35 cellular contexts compared by ENCODE assay signal in the genomic region with DNA sequence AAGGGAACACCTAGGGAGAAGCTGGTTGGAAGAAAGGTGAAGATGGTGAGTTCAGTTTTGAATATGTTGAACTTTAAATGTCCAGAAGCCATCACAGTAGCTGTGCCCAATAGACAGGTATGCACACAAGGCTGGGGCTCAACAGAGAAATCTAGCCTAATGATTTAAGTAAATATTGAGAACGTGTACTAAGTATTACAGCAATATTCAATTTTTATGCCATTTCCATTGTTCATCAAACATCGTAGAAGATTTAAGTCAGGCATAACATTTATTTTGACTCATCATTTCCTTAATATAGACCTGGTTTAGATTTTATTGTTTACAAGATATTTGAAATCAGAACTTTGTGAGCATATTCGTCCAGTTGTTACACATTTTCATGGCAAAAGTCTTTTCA.
"Had no signal": no experiment of that assay in that cellular context is flagged by ENCODE, and none has a peak within 500 bp of the region (broad histone marks: within the 10 kb centered on the region; RNA-seq: fewer than 3 reads in every experiment).

No MANE protein-coding gene starts in this region.

- DNase-seq: activated B cell treated with CpG ODN at 0.5 μM for 24 hours; activated CD4-positive, alpha-beta memory T cell treated with anti-CD3 and anti-CD28 coated beads for 36 hours; activated CD4-positive, alpha-beta T cell treated with anti-CD3 and anti-CD28 coated beads for 4 hours; activated CD4-positive, alpha-beta T cell treated with anti-CD3 and anti-CD28 coated beads, Interleukin-2, amount 10 ng/mL, durations not matched to agents 24 days and 14 days; activated CD4-positive, alpha-beta T cell treated with anti-CD3 and anti-CD28 coated beads, Interleukin-2, amount 50 U/mL, for 1 hour; activated CD4-positive, alpha-beta T cell treated with anti-CD3 and anti-CD28 coated beads, Interleukin-2, amount 50 U/mL, for 4 hours; activated CD4-positive, CD25-positive, alpha-beta regulatory T cell treated with anti-CD3 and anti-CD28 coated beads, Interleukin-2, amount 50 U/mL, for 72 hours; activated CD8-positive, alpha-beta memory T cell treated with anti-CD3 and anti-CD28 coated beads for 24 hours; activated CD8-positive, alpha-beta memory T cell treated with anti-CD3 and anti-CD28 coated beads, Interleukin-2, amount 10 ng/mL, durations not matched to agents 7 days and 5 days; activated CD8-positive, alpha-beta memory T cell treated with anti-CD3 and anti-CD28 coated beads, Interleukin-2, amount 50 U/mL, for 48 hours; activated CD8-positive, alpha-beta T cell treated with anti-CD3 and anti-CD28 coated beads, Interleukin-2, amount 10 ng/mL, durations not matched to agents 7 days and 5 days; activated effector memory CD4-positive, alpha-beta T cell treated with Interleukin-2 at 50 U/mL for 16 hours; activated gamma-delta T cell; activated naive CD4-positive, alpha-beta T cell treated with anti-CD3 and anti-CD28 coated beads for 36 hours; activated naive CD4-positive, alpha-beta T cell treated with anti-CD3 and anti-CD28 coated beads, Interleukin-2, amount 50 U/mL, for 16 hours; activated naive CD8-positive, alpha-beta T cell treated with anti-CD3 and anti-CD28 coated beads for 36 hours; activated T-cell treated with anti-CD3 and anti-CD28 coated beads, Interleukin-2, amount 50 U/mL, for 24 hours; activated T-cell treated with anti-CD3 and anti-CD28 coated beads, Interleukin-2, amount 50 U/mL, for 48 hours; adrenal gland; amniotic stem cell; aorta; body of pancreas; brain microvascular endothelial cell; central memory CD4-positive, alpha-beta T cell; T-helper 1 cell; T-helper 2 cell; T-helper 9 cell had no signal

- H3K27ac ChIP-seq: adrenal gland, body of pancreas, brain microvascular endothelial cell, breast epithelium, VCaP had no signal

- FAIRE-seq: astrocyte, TTC549 had no signal

- H3K4me3 Mint-ChIP-seq: activated B cell treated with CpG ODN at 0.5 μM for 24 hours; activated CD4-positive, alpha-beta memory T cell treated with anti-CD3 and anti-CD28 coated beads for 36 hours; activated CD4-positive, alpha-beta T cell treated with anti-CD3 and anti-CD28 coated beads, Interleukin-2, amount 10 ng/mL, durations not matched to agents 24 days and 14 days; activated CD8-positive, alpha-beta memory T cell treated with anti-CD3 and anti-CD28 coated beads, Interleukin-2, amount 10 ng/mL, durations not matched to agents 7 days and 5 days; activated CD8-positive, alpha-beta T cell treated with anti-CD3 and anti-CD28 coated beads, Interleukin-2, amount 10 ng/mL, durations not matched to agents 7 days and 5 days; activated naive CD4-positive, alpha-beta T cell treated with anti-CD3 and anti-CD28 coated beads for 36 hours; activated naive CD8-positive, alpha-beta T cell treated with anti-CD3 and anti-CD28 coated beads for 36 hours; activated T-cell treated with anti-CD3 and anti-CD28 coated beads, Interleukin-2, amount 50 U/mL, for 24 hours; T-helper 1 cell treated with Interleukin-12 subunit alpha and Interleukin-12 subunit beta and Interleukin-4 antibody, amounts not matched to agents 30 μg/mL and 1 μg/mL, for 36 hours; T-helper 2 cell treated with Interferon-gamma antibody and Interleukin-4, amounts not matched to agents 5 μg/mL and 100 μg/mL, for 36 hours had no signal

- H3K27ac Mint-ChIP-seq: activated B cell treated with CpG ODN at 0.5 μM for 24 hours; activated CD4-positive, alpha-beta memory T cell treated with anti-CD3 and anti-CD28 coated beads for 36 hours; activated CD4-positive, alpha-beta T cell treated with anti-CD3 and anti-CD28 coated beads, Interleukin-2, amount 10 ng/mL, durations not matched to agents 24 days and 14 days; activated CD8-positive, alpha-beta memory T cell treated with anti-CD3 and anti-CD28 coated beads, Interleukin-2, amount 10 ng/mL, durations not matched to agents 7 days and 5 days; activated CD8-positive, alpha-beta T cell treated with anti-CD3 and anti-CD28 coated beads, Interleukin-2, amount 10 ng/mL, durations not matched to agents 7 days and 5 days; activated naive CD4-positive, alpha-beta T cell treated with anti-CD3 and anti-CD28 coated beads for 36 hours; activated naive CD4-positive, alpha-beta T cell treated with anti-CD3 and anti-CD28 coated beads, Interleukin-2, amount 50 U/mL, for 72 hours; activated naive CD8-positive, alpha-beta T cell treated with anti-CD3 and anti-CD28 coated beads for 36 hours; activated T-cell treated with anti-CD3 and anti-CD28 coated beads, Interleukin-2, amount 50 U/mL, for 24 hours; activated T-helper 2 cell treated with anti-CD3 and anti-CD28 coated beads, Interferon-gamma antibody, Interleukin-2, Interleukin-4, amounts not matched to agents 10 μg/mL and 5 μg/mL and 100 μg/mL, durations not matched to agents 14 hours and 24 hours and 36 hours; T-helper 1 cell treated with Interleukin-12 subunit alpha and Interleukin-12 subunit beta and Interleukin-4 antibody, amounts not matched to agents 30 μg/mL and 1 μg/mL, for 36 hours; T-helper 2 cell treated with Interferon-gamma antibody and Interleukin-4, amounts not matched to agents 5 μg/mL and 100 μg/mL, for 36 hours had no signal

- H3K36me3 Mint-ChIP-seq: activated CD4-positive, alpha-beta memory T cell treated with anti-CD3 and anti-CD28 coated beads for 36 hours; activated CD8-positive, alpha-beta memory T cell treated with anti-CD3 and anti-CD28 coated beads, Interleukin-2, amount 10 ng/mL, durations not matched to agents 7 days and 5 days; activated naive CD4-positive, alpha-beta T cell treated with anti-CD3 and anti-CD28 coated beads, Interleukin-2, amount 50 U/mL, for 72 hours; activated naive CD8-positive, alpha-beta T cell treated with anti-CD3 and anti-CD28 coated beads for 36 hours had no signal

- H3K4me3 ChIP-seq: adrenal gland, body of pancreas, breast epithelium had no signal

- ATAC-seq: activated CD8-positive, alpha-beta memory T cell treated with anti-CD3 and anti-CD28 coated beads, Interleukin-2, amount 10 ng/mL, durations not matched to agents 7 days and 5 days; activated CD8-positive, alpha-beta T cell treated with anti-CD3 and anti-CD28 coated beads, Interleukin-2, amount 10 ng/mL, durations not matched to agents 7 days and 5 days; activated naive CD4-positive, alpha-beta T cell treated with anti-CD3 and anti-CD28 coated beads, Interleukin-2, amount 50 U/mL, for 72 hours had no signal

- H3K9me3 ChIP-seq: adrenal gland, body of pancreas, breast epithelium had no signal

- H3K4me1 ChIP-seq: adrenal gland, body of pancreas, breast epithelium had no signal

- H3K4me1 Mint-ChIP-seq: activated B cell treated with CpG ODN at 0.5 μM for 24 hours; activated CD4-positive, alpha-beta T cell treated with anti-CD3 and anti-CD28 coated beads, Interleukin-2, amount 10 ng/mL, durations not matched to agents 24 days and 14 days; activated CD8-positive, alpha-beta memory T cell treated with anti-CD3 and anti-CD28 coated beads, Interleukin-2, amount 10 ng/mL, durations not matched to agents 7 days and 5 days; activated naive CD8-positive, alpha-beta T cell treated with anti-CD3 and anti-CD28 coated beads for 36 hours had no signal

- H3K27me3 Mint-ChIP-seq: activated B cell treated with CpG ODN at 0.5 μM for 24 hours; activated CD4-positive, alpha-beta memory T cell treated with anti-CD3 and anti-CD28 coated beads for 36 hours; activated naive CD8-positive, alpha-beta T cell treated with anti-CD3 and anti-CD28 coated beads for 36 hours; activated T-cell treated with anti-CD3 and anti-CD28 coated beads, Interleukin-2, amount 50 U/mL, for 24 hours had no signal

- H3K9me3 Mint-ChIP-seq: activated B cell treated with CpG ODN at 0.5 μM for 24 hours; activated CD4-positive, alpha-beta memory T cell treated with anti-CD3 and anti-CD28 coated beads for 36 hours; activated CD4-positive, alpha-beta T cell treated with anti-CD3 and anti-CD28 coated beads, Interleukin-2, amount 10 ng/mL, durations not matched to agents 24 days and 14 days; activated naive CD4-positive, alpha-beta T cell treated with anti-CD3 and anti-CD28 coated beads for 36 hours; activated naive CD8-positive, alpha-beta T cell treated with anti-CD3 and anti-CD28 coated beads for 36 hours; activated T-cell treated with anti-CD3 and anti-CD28 coated beads, Interleukin-2, amount 50 U/mL, for 24 hours; activated T-helper 2 cell treated with anti-CD3 and anti-CD28 coated beads, Interferon-gamma antibody, Interleukin-2, Interleukin-4, amounts not matched to agents 10 μg/mL and 5 μg/mL and 100 μg/mL, durations not matched to agents 14 hours and 24 hours and 36 hours; T-helper 1 cell treated with Interleukin-12 subunit alpha and Interleukin-12 subunit beta and Interleukin-4 antibody, amounts not matched to agents 30 μg/mL and 1 μg/mL, for 36 hours; T-helper 2 cell treated with Interferon-gamma antibody and Interleukin-4, amounts not matched to agents 5 μg/mL and 100 μg/mL, for 36 hours had no signal

- H3K36me3 ChIP-seq: adrenal gland, brain microvascular endothelial cell, breast epithelium had no signal

- H3K27me3 ChIP-seq: adrenal gland, body of pancreas, brain microvascular endothelial cell, breast epithelium had no signal
